In the genomic region with DNA sequence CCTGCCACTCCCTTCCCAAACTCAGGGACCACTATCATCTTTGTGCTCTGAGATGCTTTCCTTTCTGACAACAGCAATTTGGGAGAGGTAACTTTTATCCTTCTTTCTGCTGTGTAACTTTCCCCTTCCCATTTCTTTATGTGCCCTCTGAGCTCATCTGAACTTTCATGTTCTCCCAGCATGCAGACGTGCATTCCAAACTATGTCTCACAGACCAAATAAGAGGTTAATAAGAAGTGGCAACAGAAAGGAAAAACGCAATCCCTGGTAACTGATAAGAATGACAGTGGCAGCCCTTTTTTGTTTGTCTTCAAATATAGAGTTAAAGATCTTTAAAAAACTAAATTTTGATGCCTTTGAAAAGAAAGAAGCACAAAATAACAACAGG, we compare ENCODE assay signal across 9 cellular contexts.
DNase-seq lines count a peak whose midpoint lies in the region; ATAC-seq and TF ChIP-seq lines count a peak whose summit lies in the region.
"Had no signal": no experiment of that assay in that cellular context is flagged by ENCODE, and none has a peak within 500 bp of the region (broad histone marks: within the 10 kb centered on the region; RNA-seq: fewer than 3 reads in every experiment).

No MANE protein-coding gene starts in this region.

- H3K9ac ChIP-seq in neural progenitor cell: no peak overlapping the region

- H3K27ac ChIP-seq in CD8-positive, alpha-beta memory T cell (ENCODE audit: low read depth, low read length): no peak overlapping the region
- H3K27ac ChIP-seq in Peyer's patch (peak overlapping the region in 3 of 4 donors; percentile 41 to 60 (median 46)), ectodermal cell (ENCODE audit: insufficient read depth, low read depth, low read length, poor library complexity, severe bottlenecking) (peak overlapping the region; percentile 68), neural progenitor cell (no peak overlapping the region), foreskin keratinocyte (no peak overlapping the region)

- H3K79me2 ChIP-seq in neural progenitor cell (ENCODE audit: low read depth): peaks cover 6% of the 10 kb centered on the region

- WGBS in ectodermal cell, 2 experiments: 0 to 6% methylated on average over 2 of the region's 2 CpGs

- TF ChIP-seq POLR2A in Peyer's patch (IDR thresholded peaks at IDR 0.05): no peak

- H3K9me3 ChIP-seq in CD8-positive, alpha-beta memory T cell (ENCODE audit: low read length): no peaks in the 10 kb centered on the region
- H3K9me3 ChIP-seq in Peyer's patch (no peaks in the 10 kb centered on the region), ectodermal cell (ENCODE audit: control insufficient read depth, low read length) (no peaks in the 10 kb centered on the region), neural progenitor cell (ENCODE audit: low read depth) (no peaks in the 10 kb centered on the region)

- H3K27me3 ChIP-seq in CD8-positive, alpha-beta memory T cell (ENCODE audit: insufficient read depth, low read length, poor library complexity, severe bottlenecking): no peaks in the 10 kb centered on the region
- H3K27me3 ChIP-seq in Peyer's patch (no peaks in the 10 kb centered on the region), ectodermal cell (ENCODE audit: control insufficient read depth, insufficient read depth, low read length, poor library complexity, severe bottlenecking) (no peaks in the 10 kb centered on the region), neural progenitor cell (no peaks in the 10 kb centered on the region), foreskin keratinocyte (no peaks in the 10 kb centered on the region)

- TF ChIP-seq CTCF in Peyer's patch (IDR thresholded peaks at IDR 0.05) (no peak), neural progenitor cell (IDR thresholded peaks at IDR 0.05) (no peak), foreskin keratinocyte (conservative IDR thresholded peaks at IDR 0.05) (no peak)

- H3K27me3 Mint-ChIP-seq in CD8-positive, alpha-beta memory T cell: no peaks in the 10 kb centered on the region
- no peaks in the 10 kb centered on the region for H3K27me3 Mint-ChIP-seq in neural progenitor cell (ENCODE audit: insufficient read depth, low read depth)

- peaks cover 21% of the 10 kb centered on the region for H3F3A ChIP-seq in neural progenitor cell (ENCODE audit: low read depth)

- peaks cover 0 to 97% (median 87%) of the 10 kb centered on the region in 3 donors for H3K4me1 Mint-ChIP-seq in CD8-positive, alpha-beta memory T cell
- peaks cover 88% of the 10 kb centered on the region for H3K4me1 Mint-ChIP-seq in neural progenitor cell

- peaks cover 46% of the 10 kb centered on the region for H3K36me3 ChIP-seq in CD8-positive, alpha-beta memory T cell (ENCODE audit: insufficient read depth, low read length)
- H3K36me3 ChIP-seq in Peyer's patch: peaks cover 0 to 33% (median 0%) of the 10 kb centered on the region in 3 donors
- peaks cover 5% of the 10 kb centered on the region for H3K36me3 ChIP-seq in ectodermal cell (ENCODE audit: control insufficient read depth, insufficient read depth, low read length)
- H3K36me3 ChIP-seq in neural progenitor cell: no peaks in the 10 kb centered on the region

- peak overlapping the region in 5 of 7 donors; percentile 9 to 65 (median 17) for H3K4me3 Mint-ChIP-seq in CD8-positive, alpha-beta memory T cell
- peak overlapping the region; percentile 11 for H3K4me3 Mint-ChIP-seq in neural progenitor cell

- peaks cover 90% of the 10 kb centered on the region for H3K4me1 ChIP-seq in CD8-positive, alpha-beta memory T cell (ENCODE audit: insufficient read depth, low read length)
- H3K4me1 ChIP-seq in Peyer's patch (peaks cover 0 to 48% (median 11%) of the 10 kb centered on the region in 4 donors), ectodermal cell (ENCODE audit: control insufficient read depth, insufficient read depth, low read length) (peaks cover 44% of the 10 kb centered on the region), neural progenitor cell (peaks cover 47% of the 10 kb centered on the region), foreskin keratinocyte (peaks cover 14% of the 10 kb centered on the region)

- peak overlapping the region; percentile 21 to 91 (median 83) for H3K27ac Mint-ChIP-seq in CD8-positive, alpha-beta memory T cell
- H3K27ac Mint-ChIP-seq in neural progenitor cell: peak overlapping the region; percentile 89

- CTCF ChIA-PET in CD8-positive, alpha-beta memory T cell (lab: Charles Lee): interaction anchor here (0.8 to 0.9 kb wide), 2 partner anchors 14 to 460 kb away, joined by 3 read pairs; no protein-coding TSS in a partner anchor

- peak overlapping the region; percentile 8 for H3K4me2 ChIP-seq in neural progenitor cell

- H3K4me3 ChIP-seq in CD8-positive, alpha-beta memory T cell (ENCODE audit: low read length): no peak overlapping the region
- H3K4me3 ChIP-seq in Peyer's patch (no peak overlapping the region), ectodermal cell (ENCODE audit: insufficient read depth, low read depth, low read length) (no peak overlapping the region), neural progenitor cell (no peak overlapping the region)

- H3K9me3 Mint-ChIP-seq in CD8-positive, alpha-beta memory T cell: no peaks in the 10 kb centered on the region
- no peaks in the 10 kb centered on the region for H3K9me3 Mint-ChIP-seq in neural progenitor cell

- DNase-seq in CD8-positive, alpha-beta memory T cell: no peak
- no peak for DNase-seq in Peyer's patch
- DNase-seq in neural progenitor cell (ENCODE audit: low spot score): no peak
- DNase-seq in foreskin keratinocyte: no peak
- DNase-seq in stimulated activated naive CD4-positive, alpha-beta T cell (lab: John Stamatoyannopoulos, UW): no peak
- DNase-seq: HCEC 1CT had no signal

- H2AFZ ChIP-seq in neural progenitor cell (replicated peaks): no peak overlapping the region

- peaks cover 13 to 97% (median 33%) of the 10 kb centered on the region in 3 donors for H3K36me3 Mint-ChIP-seq in CD8-positive, alpha-beta memory T cell
- H3K36me3 Mint-ChIP-seq in neural progenitor cell: peaks cover 8% of the 10 kb centered on the region

- POLR2A ChIA-PET in CD8-positive, alpha-beta memory T cell (lab: Charles Lee): no interaction called here

- H4K20me1 ChIP-seq in neural progenitor cell (ENCODE audit: low read depth): peaks cover 40% of the 10 kb centered on the region

- ATAC-seq in foreskin keratinocyte (no peak), HG02763 (IDR thresholded peaks at IDR 0.05; ENCODE audit: unreplicated experiment) (no peak), HG03439 (IDR thresholded peaks at IDR 0.05; ENCODE audit: unreplicated experiment) (no peak)

Comparison
In these comparisons a context has a peak if more than half of its experiments do, and no peak if none do; other contexts are left out.
1. H3K27ac ChIP-seq: peak in Peyer's patch (3 of 4) and ectodermal cell (single experiment); none in CD8-positive, alpha-beta memory T cell (single experiment), neural progenitor cell (single experiment) and foreskin keratinocyte (single experiment).